18 cellular contexts compared by ENCODE assay signal in genomic region chr3:180930526-180930925, GRCh38. TPM values are rescaled to one million over a fixed set of nuclear protein-coding genes. Genes with fewer than 3 reads are reported as not detected.
DNase-seq lines count a peak whose midpoint lies in the region; ATAC-seq lines count a peak whose summit lies in the region.
"Had no signal": no experiment of that assay in that cellular context is flagged by ENCODE, and none has a peak within 500 bp of the region (broad histone marks: within the 10 kb centered on the region; RNA-seq: fewer than 3 reads in every experiment).

No MANE protein-coding gene starts in this region.

- peaks cover 51% of the 10 kb centered on the region for H3K4me1 ChIP-seq in CD4-positive, alpha-beta memory T cell (ENCODE audit: insufficient read depth, low read length)

- CTCF ChIA-PET in CD4-positive, alpha-beta memory T cell (lab: Charles Lee; ENCODE audit: partially characterized antibody), result no interaction called here

- H3K27ac ChIP-seq in CD4-positive, alpha-beta memory T cell (ENCODE audit: low read depth, low read length), result no peak overlapping the region
- H3K27ac ChIP-seq: BLaER1 treated with 17β-estradiol and CSF1 and Interleukin-3, amounts not matched to agents 10 nM and 100 nM; KMS-11 had no signal

- no peaks in the 10 kb centered on the region for H3K27me3 ChIP-seq in CD4-positive, alpha-beta memory T cell (ENCODE audit: insufficient read depth, low read length)
- H3K27me3 ChIP-seq: BLaER1 treated with 17β-estradiol and CSF1 and Interleukin-3, amounts not matched to agents 10 nM and 100 nM had no signal

- H3K9me3 ChIP-seq in CD4-positive, alpha-beta memory T cell (ENCODE audit: control insufficient read depth in 1 of 2, low read length in 2 of 2), result no peaks in the 10 kb centered on the region
- H3K9me3 ChIP-seq in T-helper 17 cell (ENCODE audit: control insufficient read depth, low read length, poor library complexity, severe bottlenecking), result no peaks in the 10 kb centered on the region

- intact Hi-C loops in CD4-positive, alpha-beta memory T cell (cut with micrococcal nuclease), result no loop called here

- H3K4me3 Mint-ChIP-seq in activated T-cell treated with anti-CD3 and anti-CD28 coated beads, Interleukin-2, amount 50 U/mL, for 72 hours, result peak overlapping the region in 1 of 2 donors; percentile 6
- H3K4me3 Mint-ChIP-seq in CD4-positive, alpha-beta memory T cell, result peak overlapping the region in 1 of 8 donors; percentile 29
- peak overlapping the region; percentile 15 for H3K4me3 Mint-ChIP-seq in T-helper 17 cell
- peak overlapping the region in 5 of 10 donors; percentile 7 to 47 (median 34) for H3K4me3 Mint-ChIP-seq in naive thymus-derived CD8-positive, alpha-beta T cell

- no peak for ATAC-seq in activated T-cell treated with anti-CD3 and anti-CD28 coated beads, Interleukin-2, amount 50 U/mL, for 72 hours (replicated peaks in 1 of 2)
- ATAC-seq in T-helper 17 cell (no peak), GM18511 (IDR thresholded peaks at IDR 0.05; ENCODE audit: unreplicated experiment) (no peak), GM21825 (IDR thresholded peaks at IDR 0.05; ENCODE audit: unreplicated experiment) (no peak)
- ATAC-seq in naive thymus-derived CD8-positive, alpha-beta T cell, result no peak
- ATAC-seq: HCT116, Right ventricle myocardium inferior had no signal

- peaks cover 0 to 16% of the 10 kb centered on the region in 2 donors for H3K36me3 Mint-ChIP-seq in activated T-cell treated with anti-CD3 and anti-CD28 coated beads, Interleukin-2, amount 50 U/mL, for 72 hours (ENCODE audit: insufficient read depth in 2 of 2)
- peaks cover 10 to 25% of the 10 kb centered on the region in 2 donors for H3K36me3 Mint-ChIP-seq in CD4-positive, alpha-beta memory T cell
- H3K36me3 Mint-ChIP-seq in T-helper 17 cell (ENCODE audit: low read depth), result no peaks in the 10 kb centered on the region
- H3K36me3 Mint-ChIP-seq in naive thymus-derived CD8-positive, alpha-beta T cell, result peaks cover 0 to 35% (median 2%) of the 10 kb centered on the region in 3 donors

- no peaks in the 10 kb centered on the region for H3K9me3 Mint-ChIP-seq in activated T-cell treated with anti-CD3 and anti-CD28 coated beads, Interleukin-2, amount 50 U/mL, for 72 hours
- no peaks in the 10 kb centered on the region for H3K9me3 Mint-ChIP-seq in CD4-positive, alpha-beta memory T cell
- no peaks in the 10 kb centered on the region for H3K9me3 Mint-ChIP-seq in naive thymus-derived CD8-positive, alpha-beta T cell

- H3K27ac Mint-ChIP-seq in activated T-cell treated with anti-CD3 and anti-CD28 coated beads, Interleukin-2, amount 50 U/mL, for 72 hours, result peak overlapping the region; percentile 88
- peak overlapping the region in 5 of 7 donors; percentile 22 to 74 (median 47) for H3K27ac Mint-ChIP-seq in CD4-positive, alpha-beta memory T cell
- peak overlapping the region; percentile 56 for H3K27ac Mint-ChIP-seq in T-helper 17 cell
- peak overlapping the region in 8 of 10 donors; percentile 13 to 74 (median 38) for H3K27ac Mint-ChIP-seq in naive thymus-derived CD8-positive, alpha-beta T cell

- H3K4me1 Mint-ChIP-seq in activated T-cell treated with anti-CD3 and anti-CD28 coated beads, Interleukin-2, amount 50 U/mL, for 72 hours (ENCODE audit: low read depth), result peaks cover 57% of the 10 kb centered on the region
- peaks cover 33 to 73% (median 56%) of the 10 kb centered on the region in 4 donors for H3K4me1 Mint-ChIP-seq in CD4-positive, alpha-beta memory T cell
- peaks cover 30% of the 10 kb centered on the region for H3K4me1 Mint-ChIP-seq in T-helper 17 cell
- H3K4me1 Mint-ChIP-seq in naive thymus-derived CD8-positive, alpha-beta T cell, result peaks cover 22 to 73% (median 69%) of the 10 kb centered on the region in 4 donors

- POLR2A ChIA-PET in CD4-positive, alpha-beta memory T cell (lab: Charles Lee; ENCODE audit: partially characterized antibody), result no interaction called here
- POLR2A ChIA-PET in naive thymus-derived CD8-positive, alpha-beta T cell (lab: Charles Lee), result no interaction called here

- no peaks in the 10 kb centered on the region for H3K36me3 ChIP-seq in CD4-positive, alpha-beta memory T cell (ENCODE audit: insufficient read depth, low read length)

- no peaks in the 10 kb centered on the region for H3K27me3 Mint-ChIP-seq in activated T-cell treated with anti-CD3 and anti-CD28 coated beads, Interleukin-2, amount 50 U/mL, for 72 hours (ENCODE audit: low read depth)
- no peaks in the 10 kb centered on the region for H3K27me3 Mint-ChIP-seq in CD4-positive, alpha-beta memory T cell
- H3K27me3 Mint-ChIP-seq in T-helper 17 cell, result no peaks in the 10 kb centered on the region
- no peaks in the 10 kb centered on the region for H3K27me3 Mint-ChIP-seq in naive thymus-derived CD8-positive, alpha-beta T cell

- no peak for DNase-seq in activated T-cell treated with anti-CD3 and anti-CD28 coated beads, Interleukin-2, amount 50 U/mL, for 72 hours
- DNase-seq in activated T-cell treated with anti-CD3 and anti-CD28 coated beads for 4 hours (no peak), T-helper 17 cell (no peak), NCI-H2227 (lab: John Stamatoyannopoulos, UW; ENCODE audit: unreplicated experiment) (no peak)
- no peak for DNase-seq in CD4-positive, alpha-beta memory T cell
- no peak for DNase-seq in naive thymus-derived CD8-positive, alpha-beta T cell
- DNase-seq: DMS153, NCI-H1048, NCI-H1436 treated with DMSO at 0.1 percent for 48 hours, NCI-H2081, NCI-H510A, NCI-H82 had no signal

- H3K4me3 ChIP-seq in CD4-positive, alpha-beta memory T cell (ENCODE audit: low read length in 2 of 2), result no peak overlapping the region
- H3K4me3 ChIP-seq: BLaER1 treated with 17β-estradiol and CSF1 and Interleukin-3, amounts not matched to agents 10 nM and 100 nM had no signal

RNA-seq across cellular contexts. Expression of gene FXR1, which starts 18.1 kb away (rescaled TPM):
- total RNA-seq in activated T-cell treated with anti-CD3 and anti-CD28 coated beads, Interleukin-2, amount 50 U/mL, for 72 hours, result 100 to 1,000 TPM; 196 to 203 TPM
- total RNA-seq in CD4-positive, alpha-beta memory T cell, result 100 to 1,000 TPM; 131 TPM
- polyA plus RNA-seq in CD4-positive, alpha-beta memory T cell, result 10 to 100 TPM; 44.9 to 52.5 TPM
- total RNA-seq in T-helper 17 cell, result 100 to 1,000 TPM; 130 to 150 TPM
- total RNA-seq in naive thymus-derived CD8-positive, alpha-beta T cell, result 100 to 1,000 TPM; 149 to 153 TPM
- polyA plus RNA-seq in naive thymus-derived CD8-positive, alpha-beta T cell, result 10 to 100 TPM; 53.1 to 62.5 (median 58.8) TPM

RNA-seq across cellular contexts. Expression of gene DNAJC19, which starts 59.0 kb away (rescaled TPM):
- 10 to 100 TPM; 49.2 to 53.6 TPM for total RNA-seq in activated T-cell treated with anti-CD3 and anti-CD28 coated beads, Interleukin-2, amount 50 U/mL, for 72 hours
- total RNA-seq in CD4-positive, alpha-beta memory T cell, result 10 to 100 TPM; 59.7 to 60.1 TPM
- polyA plus RNA-seq in CD4-positive, alpha-beta memory T cell, result 10 to 100 TPM; 94.1 to 96.8 TPM
- total RNA-seq in T-helper 17 cell, result 10 to 100 TPM; 23.0 to 29.0 TPM
- 10 to 100 TPM; 61.2 to 68.0 TPM for total RNA-seq in naive thymus-derived CD8-positive, alpha-beta T cell
- polyA plus RNA-seq in naive thymus-derived CD8-positive, alpha-beta T cell, result 100 to 1,000 TPM in 2 of 3 donors, 10 to 100 TPM in 1; 89.0 to 117 (median 106) TPM

Comparison
In these comparisons a context has a peak if more than half of its experiments do, and no peak if none do; other contexts are left out.
1. H3K27ac Mint-ChIP-seq: peak in every context shown above with its lines; median percentile 88 in activated T-cell treated with anti-CD3 and anti-CD28 coated beads, Interleukin-2, amount 50 U/mL, for 72 hours; 56 in T-helper 17 cell; 47 in CD4-positive, alpha-beta memory T cell; 38 in naive thymus-derived CD8-positive, alpha-beta T cell.